ENCODE assay signal across 19 cellular contexts in the genomic region with DNA sequence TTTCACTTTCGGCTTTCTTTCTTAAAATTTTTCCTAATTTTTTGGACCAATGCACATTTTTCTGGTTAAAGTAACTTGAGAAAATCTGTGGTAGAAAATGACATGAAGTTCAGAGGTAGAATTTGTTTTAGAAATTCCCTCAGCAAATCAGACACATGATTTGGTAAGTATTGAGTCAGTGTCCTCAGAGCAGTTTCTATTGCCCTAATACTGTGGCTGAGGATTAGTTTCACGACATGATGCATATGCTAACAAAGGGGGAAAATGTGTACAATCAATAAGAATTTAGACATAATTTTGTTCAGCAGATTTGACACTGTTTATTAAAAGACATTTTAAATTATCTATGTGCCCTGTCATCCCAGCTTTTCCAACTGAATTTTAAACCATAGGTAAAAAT. TPM values are rescaled to one million over a fixed set of nuclear protein-coding genes. Genes with fewer than 3 reads are reported as not detected.
DNase-seq lines count a peak whose midpoint lies in the region; ATAC-seq and TF ChIP-seq lines count a peak whose summit lies in the region.
"Had no signal": no experiment of that assay in that cellular context is flagged by ENCODE, and none has a peak within 500 bp of the region (broad histone marks: within the 10 kb centered on the region; RNA-seq: fewer than 3 reads in every experiment).

No MANE protein-coding gene starts in this region.

- TF ChIP-seq CTCF in RWPE2 (IDR thresholded peaks at IDR 0.05; ENCODE audit: poor library complexity, severe bottlenecking): no peak
- TF ChIP-seq CTCF in epithelial cell of esophagus (IDR thresholded peaks at IDR 0.05; ENCODE audit: insufficient read depth, low read depth, low read length, missing control alignments): no peak
- no peak for TF ChIP-seq CTCF in ascending aorta (IDR thresholded peaks at IDR 0.05)

- no peaks in the 10 kb centered on the region for H3K9me3 Mint-ChIP-seq in activated naive CD8-positive, alpha-beta T cell treated with anti-CD3 and anti-CD28 coated beads, Interleukin-2, amount 50 U/mL, for 24 hours
- no peaks in the 10 kb centered on the region for H3K9me3 Mint-ChIP-seq in activated naive CD8-positive, alpha-beta T cell treated with anti-CD3 and anti-CD28 coated beads for 36 hours
- peaks cover 0 to under 1% of the 10 kb centered on the region in 2 donors for H3K9me3 Mint-ChIP-seq in stimulated activated naive CD8-positive, alpha-beta T cell treated with anti-CD3 and anti-CD28 coated beads, Interleukin-15, amount 100 ng/mL, for 72 hours
- H3K9me3 Mint-ChIP-seq in activated naive CD4-positive, alpha-beta T cell treated with anti-CD3 and anti-CD28 coated beads, Interleukin-2, amount 10 ng/mL, durations not matched to agents 7 days and 5 days: no peaks in the 10 kb centered on the region
- H3K9me3 Mint-ChIP-seq: CD4-positive, alpha-beta T cell; HFFc6 had no signal

- DNase-seq in activated naive CD8-positive, alpha-beta T cell treated with anti-CD3 and anti-CD28 coated beads, Interleukin-2, amount 50 U/mL, for 24 hours: no peak
- DNase-seq in activated naive CD8-positive, alpha-beta T cell treated with anti-CD3 and anti-CD28 coated beads for 36 hours: no peak
- no peak for DNase-seq in RWPE2 (ENCODE audit: low spot score)
- peak; percentile 27 for DNase-seq in epithelial cell of esophagus (ENCODE audit: low read depth)
- no peak for DNase-seq in stimulated activated naive CD8-positive, alpha-beta T cell treated with anti-CD3 and anti-CD28 coated beads, Interleukin-15, amount 100 ng/mL, for 72 hours
- no peak for DNase-seq in activated naive CD4-positive, alpha-beta T cell treated with anti-CD3 and anti-CD28 coated beads, Interleukin-2, amount 10 ng/mL, durations not matched to agents 7 days and 5 days
- DNase-seq in ascending aorta (ENCODE audit: low spot score in 2 of 2): no peak
- DNase-seq: CD4-positive, alpha-beta T cell; DMS 273 treated with DMSO at 0.1 percent for 48 hours; DMS79; GOT3; HFFc6 had no signal

- H3K36me3 ChIP-seq in RWPE2 (ENCODE audit: low read depth) (no peaks in the 10 kb centered on the region), ascending aorta (no peaks in the 10 kb centered on the region)
- H3K36me3 ChIP-seq: BLaER1, HAP-1 had no signal

- H3K9me3 ChIP-seq in RWPE2 (ENCODE audit: severe bottlenecking): no peaks in the 10 kb centered on the region
- no peaks in the 10 kb centered on the region for H3K9me3 ChIP-seq in ascending aorta
- H3K9me3 ChIP-seq: BLaER1, HAP-1 had no signal

- H3K4me3 Mint-ChIP-seq in activated naive CD8-positive, alpha-beta T cell treated with anti-CD3 and anti-CD28 coated beads, Interleukin-2, amount 50 U/mL, for 24 hours: no peak overlapping the region
- no peak overlapping the region for H3K4me3 Mint-ChIP-seq in activated naive CD8-positive, alpha-beta T cell treated with anti-CD3 and anti-CD28 coated beads for 36 hours
- no peak overlapping the region for H3K4me3 Mint-ChIP-seq in stimulated activated naive CD8-positive, alpha-beta T cell treated with anti-CD3 and anti-CD28 coated beads, Interleukin-15, amount 100 ng/mL, for 72 hours
- no peak overlapping the region for H3K4me3 Mint-ChIP-seq in activated naive CD4-positive, alpha-beta T cell treated with anti-CD3 and anti-CD28 coated beads, Interleukin-2, amount 10 ng/mL, durations not matched to agents 7 days and 5 days
- H3K4me3 Mint-ChIP-seq: B cell; CD4-positive, alpha-beta T cell; CD8-positive, alpha-beta memory T cell; HFFc6 had no signal

- H3K4me1 Mint-ChIP-seq in activated naive CD8-positive, alpha-beta T cell treated with anti-CD3 and anti-CD28 coated beads, Interleukin-2, amount 50 U/mL, for 24 hours: peaks cover 18% of the 10 kb centered on the region
- H3K4me1 Mint-ChIP-seq in activated naive CD8-positive, alpha-beta T cell treated with anti-CD3 and anti-CD28 coated beads for 36 hours: peaks cover 20% of the 10 kb centered on the region
- peaks cover 17% of the 10 kb centered on the region for H3K4me1 Mint-ChIP-seq in stimulated activated naive CD8-positive, alpha-beta T cell treated with anti-CD3 and anti-CD28 coated beads, Interleukin-15, amount 100 ng/mL, for 72 hours
- H3K4me1 Mint-ChIP-seq in activated naive CD4-positive, alpha-beta T cell treated with anti-CD3 and anti-CD28 coated beads, Interleukin-2, amount 10 ng/mL, durations not matched to agents 7 days and 5 days: peaks cover 3% of the 10 kb centered on the region
- H3K4me1 Mint-ChIP-seq: B cell had no signal

- H3K27ac ChIP-seq in RWPE2 (ENCODE audit: poor library complexity, severe bottlenecking) (peak overlapping the region; percentile 4), ascending aorta (no peak overlapping the region)
- H3K27ac ChIP-seq: 22Rv1, BLaER1, C4-2B had no signal

- H3K4me3 ChIP-seq in RWPE2 (ENCODE audit: severe bottlenecking): no peak overlapping the region
- H3K4me3 ChIP-seq in epithelial cell of esophagus (ENCODE audit: low read length): no peak overlapping the region
- no peak overlapping the region for H3K4me3 ChIP-seq in ascending aorta
- H3K4me3 ChIP-seq: BLaER1, HAP-1 had no signal

- H3K27ac Mint-ChIP-seq in activated naive CD8-positive, alpha-beta T cell treated with anti-CD3 and anti-CD28 coated beads, Interleukin-2, amount 50 U/mL, for 24 hours: no peak overlapping the region
- no peak overlapping the region for H3K27ac Mint-ChIP-seq in activated naive CD8-positive, alpha-beta T cell treated with anti-CD3 and anti-CD28 coated beads for 36 hours
- no peak overlapping the region for H3K27ac Mint-ChIP-seq in stimulated activated naive CD8-positive, alpha-beta T cell treated with anti-CD3 and anti-CD28 coated beads, Interleukin-15, amount 100 ng/mL, for 72 hours
- H3K27ac Mint-ChIP-seq in activated naive CD4-positive, alpha-beta T cell treated with anti-CD3 and anti-CD28 coated beads, Interleukin-2, amount 10 ng/mL, durations not matched to agents 7 days and 5 days: no peak overlapping the region
- H3K27ac Mint-ChIP-seq: B cell; CD8-positive, alpha-beta memory T cell; HFFc6 had no signal

- H3K27me3 ChIP-seq in RWPE2 (ENCODE audit: insufficient read depth, poor library complexity, severe bottlenecking) (no peaks in the 10 kb centered on the region), ascending aorta (no peaks in the 10 kb centered on the region)
- H3K27me3 ChIP-seq: BLaER1 had no signal

- CTCF ChIA-PET in activated naive CD4-positive, alpha-beta T cell treated with anti-CD3 and anti-CD28 coated beads, Interleukin-2, amount 10 ng/mL, durations not matched to agents 7 days and 5 days (lab: Charles Lee): no interaction called here

- no peaks in the 10 kb centered on the region for H3K27me3 Mint-ChIP-seq in activated naive CD8-positive, alpha-beta T cell treated with anti-CD3 and anti-CD28 coated beads, Interleukin-2, amount 50 U/mL, for 24 hours
- no peaks in the 10 kb centered on the region for H3K27me3 Mint-ChIP-seq in activated naive CD8-positive, alpha-beta T cell treated with anti-CD3 and anti-CD28 coated beads for 36 hours
- no peaks in the 10 kb centered on the region for H3K27me3 Mint-ChIP-seq in stimulated activated naive CD8-positive, alpha-beta T cell treated with anti-CD3 and anti-CD28 coated beads, Interleukin-15, amount 100 ng/mL, for 72 hours
- no peaks in the 10 kb centered on the region for H3K27me3 Mint-ChIP-seq in activated naive CD4-positive, alpha-beta T cell treated with anti-CD3 and anti-CD28 coated beads, Interleukin-2, amount 10 ng/mL, durations not matched to agents 7 days and 5 days
- H3K27me3 Mint-ChIP-seq: CD4-positive, alpha-beta T cell had no signal

- ATAC-seq in activated naive CD8-positive, alpha-beta T cell treated with anti-CD3 and anti-CD28 coated beads, Interleukin-2, amount 50 U/mL, for 24 hours: peak; percentile 59
- ATAC-seq in RWPE2 (ENCODE audit: low read depth) (no peak), HG03196 (IDR thresholded peaks at IDR 0.05; ENCODE audit: unreplicated experiment) (no peak)
- peak; percentile 56 for ATAC-seq in stimulated activated naive CD8-positive, alpha-beta T cell treated with anti-CD3 and anti-CD28 coated beads, Interleukin-15, amount 100 ng/mL, for 72 hours

- H3K36me3 Mint-ChIP-seq in activated naive CD8-positive, alpha-beta T cell treated with anti-CD3 and anti-CD28 coated beads, Interleukin-2, amount 50 U/mL, for 24 hours (ENCODE audit: low read depth): no peaks in the 10 kb centered on the region
- no peaks in the 10 kb centered on the region for H3K36me3 Mint-ChIP-seq in activated naive CD8-positive, alpha-beta T cell treated with anti-CD3 and anti-CD28 coated beads for 36 hours
- H3K36me3 Mint-ChIP-seq in activated naive CD4-positive, alpha-beta T cell treated with anti-CD3 and anti-CD28 coated beads, Interleukin-2, amount 10 ng/mL, durations not matched to agents 7 days and 5 days: no peaks in the 10 kb centered on the region

- intact Hi-C loops in ascending aorta (cut with DNase I): no loop called here

- H3K4me1 ChIP-seq in RWPE2 (ENCODE audit: insufficient read depth, poor library complexity, severe bottlenecking): peaks cover 36% of the 10 kb centered on the region
- no peaks in the 10 kb centered on the region for H3K4me1 ChIP-seq in ascending aorta
- H3K4me1 ChIP-seq: BLaER1, HAP-1 had no signal

RNA-seq across cellular contexts. Expression of gene GCNT4, which starts 56.2 kb away (rescaled TPM):
- 1 to 10 TPM; 1.6 to 1.7 TPM for total RNA-seq in activated naive CD8-positive, alpha-beta T cell treated with anti-CD3 and anti-CD28 coated beads for 36 hours
- total RNA-seq in ascending aorta: 0.43 TPM
- total RNA-seq: B cell had no signal

Comparison
In these comparisons a context has a peak if more than half of its experiments do, and no peak if none do; other contexts are left out.
1. ATAC-seq: peak in activated naive CD8-positive, alpha-beta T cell treated with anti-CD3 and anti-CD28 coated beads, Interleukin-2, amount 50 U/mL, for 24 hours (single experiment) and stimulated activated naive CD8-positive, alpha-beta T cell treated with anti-CD3 and anti-CD28 coated beads, Interleukin-15, amount 100 ng/mL, for 72 hours (single experiment); none in RWPE2 (single experiment) and HG03196 (single experiment).